In genomic region chr20:50308513-50309279, GRCh38 we compare ENCODE assay signal across 9 cellular contexts.
A peak's percentile ranks its signal among the peaks of the same experiment; 100 is the strongest.
DNase-seq lines count a peak whose midpoint lies in the region; ATAC-seq and TF ChIP-seq lines count a peak whose summit lies in the region.
"Had no signal": no experiment of that assay in that cellular context is flagged by ENCODE, and none has a peak within 500 bp of the region (broad histone marks: within the 10 kb centered on the region; RNA-seq: fewer than 3 reads in every experiment).

No MANE protein-coding gene starts in this region.

- no peaks in the 10 kb centered on the region for H3K9me3 Mint-ChIP-seq in stimulated activated naive CD8-positive, alpha-beta T cell treated with anti-CD3 and anti-CD28 coated beads, Interleukin-15, amount 100 ng/mL, for 72 hours
- H3K9me3 Mint-ChIP-seq in brain, result peaks cover 0 to 10% (median 0%) of the 10 kb centered on the region in 5 experiments
- H3K9me3 Mint-ChIP-seq in CD8-positive, alpha-beta T cell, result no peaks in the 10 kb centered on the region

- intact Hi-C loops in gastrocnemius medialis (cut with DNase I; ENCODE audit: low total_unique reads), result loop anchor here (1.0 to 10.0 kb wide), 3 partner anchors 87 to 266 kb away; no protein-coding TSS in a partner anchor
- intact Hi-C loops in CD8-positive, alpha-beta T cell (cut with DNase I, micrococcal nuclease), result no loop called here

- peaks cover 17% of the 10 kb centered on the region for H3K27me3 Mint-ChIP-seq in stimulated activated naive CD8-positive, alpha-beta T cell treated with anti-CD3 and anti-CD28 coated beads, Interleukin-15, amount 100 ng/mL, for 72 hours
- H3K27me3 Mint-ChIP-seq in brain, result peaks cover 13% of the 10 kb centered on the region
- no peaks in the 10 kb centered on the region for H3K27me3 Mint-ChIP-seq in CD8-positive, alpha-beta T cell (ENCODE audit: low read depth)

- H3K27ac ChIP-seq in gastrocnemius medialis, result peak overlapping the region; percentile 87 to 95 (median 90)
- H3K27ac ChIP-seq in CD8-positive, alpha-beta T cell (ENCODE audit: low read depth, low read length), result no peak overlapping the region

- TF ChIP-seq POLR2A in gastrocnemius medialis (IDR thresholded peaks at IDR 0.05), result peak; percentile 53 to 67

- no peak overlapping the region for H3K4me3 Mint-ChIP-seq in stimulated activated naive CD8-positive, alpha-beta T cell treated with anti-CD3 and anti-CD28 coated beads, Interleukin-15, amount 100 ng/mL, for 72 hours
- H3K4me3 Mint-ChIP-seq in brain, result no peak overlapping the region
- no peak overlapping the region for H3K4me3 Mint-ChIP-seq in CD8-positive, alpha-beta T cell

- no peaks in the 10 kb centered on the region for H3K9me3 ChIP-seq in gastrocnemius medialis
- H3K9me3 ChIP-seq in CD8-positive, alpha-beta T cell (ENCODE audit: low read length), result no peaks in the 10 kb centered on the region

- H3K4me3 ChIP-seq in gastrocnemius medialis, result no peak overlapping the region
- H3K4me3 ChIP-seq in CD8-positive, alpha-beta T cell (ENCODE audit: low read depth, low read length), result no peak overlapping the region

- peaks cover 12% of the 10 kb centered on the region for H3K4me1 Mint-ChIP-seq in stimulated activated naive CD8-positive, alpha-beta T cell treated with anti-CD3 and anti-CD28 coated beads, Interleukin-15, amount 100 ng/mL, for 72 hours
- H3K4me1 Mint-ChIP-seq in brain, result peaks cover 41% of the 10 kb centered on the region
- no peaks in the 10 kb centered on the region for H3K4me1 Mint-ChIP-seq in CD8-positive, alpha-beta T cell (ENCODE audit: low read depth)

- TF ChIP-seq CTCF in brain (conservative IDR thresholded peaks at IDR 0.05), result no peak
- TF ChIP-seq CTCF in gastrocnemius medialis (IDR thresholded peaks at IDR 0.05 in 4 of 5, conservative IDR thresholded peaks at IDR 0.05 in 1 of 5), result no peak
- TF ChIP-seq CTCF in CD8-positive, alpha-beta T cell (IDR thresholded peaks at IDR 0.05), result no peak

- H3K4me1 ChIP-seq in gastrocnemius medialis, result peaks cover 49 to 53% of the 10 kb centered on the region in 2 donors
- H3K4me1 ChIP-seq in CD8-positive, alpha-beta T cell (ENCODE audit: insufficient read depth, low read length), result no peaks in the 10 kb centered on the region

- no peaks in the 10 kb centered on the region for H3K36me3 Mint-ChIP-seq in brain
- H3K36me3 Mint-ChIP-seq in CD8-positive, alpha-beta T cell, result no peaks in the 10 kb centered on the region

- H3K36me3 ChIP-seq in gastrocnemius medialis, result no peaks in the 10 kb centered on the region
- no peaks in the 10 kb centered on the region for H3K36me3 ChIP-seq in CD8-positive, alpha-beta T cell (ENCODE audit: insufficient read depth, low read length)

- peak overlapping the region in 1 of 2 donors; percentile 57 for H3K27ac Mint-ChIP-seq in stimulated activated naive CD8-positive, alpha-beta T cell treated with anti-CD3 and anti-CD28 coated beads, Interleukin-15, amount 100 ng/mL, for 72 hours
- peak overlapping the region in 4 of 5 experiments; percentile 79 to 89 (median 86) for H3K27ac Mint-ChIP-seq in brain
- H3K27ac Mint-ChIP-seq in CD8-positive, alpha-beta T cell, result no peak overlapping the region

- CTCF ChIA-PET in CD8-positive, alpha-beta T cell (lab: Charles Lee), result no interaction called here

- no peak for DNase-seq in stimulated activated naive CD8-positive, alpha-beta T cell treated with anti-CD3 and anti-CD28 coated beads, Interleukin-15, amount 100 ng/mL, for 72 hours
- no peak for DNase-seq in stimulated activated naive CD8-positive, alpha-beta T cell treated with anti-CD3 and anti-CD28 coated beads, Interleukin-15, Interleukin-2, amounts not matched to agents 100 U/mL and 50 U/mL, for 24 hours
- DNase-seq in iPS-NIHi7 (ENCODE audit: extremely low spot score) (peak; percentile 79), gastrocnemius medialis (peak; percentile 79 to 87)
- no peak for DNase-seq in CD8-positive, alpha-beta T cell
- DNase-seq: DND-41 had no signal

- POLR2A ChIA-PET in CD8-positive, alpha-beta T cell (lab: Charles Lee), result no interaction called here

- ATAC-seq in stimulated activated naive CD8-positive, alpha-beta T cell treated with anti-CD3 and anti-CD28 coated beads, Interleukin-15, amount 100 ng/mL, for 72 hours, result peak; percentile 44
- ATAC-seq in stimulated activated naive CD8-positive, alpha-beta T cell treated with anti-CD3 and anti-CD28 coated beads, Interleukin-15, Interleukin-2, amounts not matched to agents 100 U/mL and 50 U/mL, for 24 hours, result no peak
- ATAC-seq in gastrocnemius medialis, result peak; percentile 19 to 27
- ATAC-seq in CD8-positive, alpha-beta T cell, result no peak
- no peak for ATAC-seq in activated CD4-positive, CD25-positive, alpha-beta regulatory T cell treated with anti-CD3 and anti-CD28 coated beads, Interleukin-2, amount 50 U/mL, for 24 hours
- ATAC-seq in HG03196 (IDR thresholded peaks at IDR 0.05; ENCODE audit: unreplicated experiment), result no peak

- in situ Hi-C loops in gastrocnemius medialis (cut with MboI; ENCODE audit: low sequenced_read_pairs in 4 of 4), result no loop called here

- no peaks in the 10 kb centered on the region for H3K27me3 ChIP-seq in gastrocnemius medialis
- no peaks in the 10 kb centered on the region for H3K27me3 ChIP-seq in CD8-positive, alpha-beta T cell (ENCODE audit: insufficient read depth, low read length)

Comparison
In these comparisons a context has a peak if more than half of its experiments do, and no peak if none do; other contexts are left out.
1. ATAC-seq: peak in stimulated activated naive CD8-positive, alpha-beta T cell treated with anti-CD3 and anti-CD28 coated beads, Interleukin-15, amount 100 ng/mL, for 72 hours (single experiment) and gastrocnemius medialis (2 of 2); none in stimulated activated naive CD8-positive, alpha-beta T cell treated with anti-CD3 and anti-CD28 coated beads, Interleukin-15, Interleukin-2, amounts not matched to agents 100 U/mL and 50 U/mL, for 24 hours (single experiment), CD8-positive, alpha-beta T cell (single experiment), activated CD4-positive, CD25-positive, alpha-beta regulatory T cell treated with anti-CD3 and anti-CD28 coated beads, Interleukin-2, amount 50 U/mL, for 24 hours (0 of 2) and HG03196 (single experiment).
2. DNase-seq: peak in iPS-NIHi7 (single experiment) and gastrocnemius medialis (2 of 2); none in stimulated activated naive CD8-positive, alpha-beta T cell treated with anti-CD3 and anti-CD28 coated beads, Interleukin-15, amount 100 ng/mL, for 72 hours (0 of 2), stimulated activated naive CD8-positive, alpha-beta T cell treated with anti-CD3 and anti-CD28 coated beads, Interleukin-15, Interleukin-2, amounts not matched to agents 100 U/mL and 50 U/mL, for 24 hours (single experiment) and CD8-positive, alpha-beta T cell (0 of 7).